Comparison of ENCODE assay signal across 25 cellular contexts in genomic region chr1:175620380-175620779, GRCh38.
"Had no signal": no experiment of that assay in that cellular context is flagged by ENCODE, and none has a peak within 500 bp of the region (broad histone marks: within the 10 kb centered on the region; RNA-seq: fewer than 3 reads in every experiment).

No MANE protein-coding gene starts in this region.

- H3K4me3 ChIP-seq: coronary artery, esophagus squamous epithelium, heart right ventricle, lower lobe of right lung, pancreas, right lobe of liver, testis, tibial artery had no signal

- DNase-seq: central memory CD4-positive, alpha-beta T cell; dermis blood vessel endothelial cell; effector memory CD8-positive, alpha-beta T cell; erythroblast; esophagus squamous epithelium; foreskin melanocyte; glutamatergic neuron; heart right ventricle; immature natural killer cell; left ventricle myocardium superior; lower lobe of right lung; naive B cell; nucleus accumbens; pancreas; right lobe of liver; small intestine; stimulated activated CD4-positive, alpha-beta T cell treated with anti-CD3 and anti-CD28 coated beads, Interleukin-15, amount 100 ng/mL, for 24 hours; stimulated activated CD4-positive, alpha-beta T cell treated with anti-CD3 and anti-CD28 coated beads, Interleukin-2, amount 100 ng/mL, for 48 hours; stimulated activated CD8-positive, alpha-beta memory T cell treated with anti-CD3 and anti-CD28 coated beads, Interleukin-4, amount 100 ng/mL, for 48 hours; stimulated activated naive CD4-positive, alpha-beta T cell; stimulated activated naive CD8-positive, alpha-beta T cell treated with anti-CD3 and anti-CD28 coated beads, Interleukin-15, amount 100 ng/mL, for 72 hours; testis; tibial artery had no signal

- ATAC-seq: effector memory CD8-positive, alpha-beta T cell; heart right ventricle; left ventricle myocardium superior; lower lobe of right lung; natural killer cell treated with Interleukin-12 subunit alpha and Interleukin-12 subunit beta and Interleukin-15 and Interleukin-18, amount 100 ng/mL, for 72 hours; pancreas; right lobe of liver; stimulated activated naive CD8-positive, alpha-beta T cell treated with anti-CD3 and anti-CD28 coated beads, Interleukin-15, amount 100 ng/mL, for 72 hours had no signal

- H3K27ac ChIP-seq: coronary artery, esophagus squamous epithelium, heart right ventricle, lower lobe of right lung, pancreas, right lobe of liver, testis, tibial artery had no signal

- H3K27me3 ChIP-seq: pancreas, right lobe of liver, testis, tibial artery had no signal
